In the genomic region with DNA sequence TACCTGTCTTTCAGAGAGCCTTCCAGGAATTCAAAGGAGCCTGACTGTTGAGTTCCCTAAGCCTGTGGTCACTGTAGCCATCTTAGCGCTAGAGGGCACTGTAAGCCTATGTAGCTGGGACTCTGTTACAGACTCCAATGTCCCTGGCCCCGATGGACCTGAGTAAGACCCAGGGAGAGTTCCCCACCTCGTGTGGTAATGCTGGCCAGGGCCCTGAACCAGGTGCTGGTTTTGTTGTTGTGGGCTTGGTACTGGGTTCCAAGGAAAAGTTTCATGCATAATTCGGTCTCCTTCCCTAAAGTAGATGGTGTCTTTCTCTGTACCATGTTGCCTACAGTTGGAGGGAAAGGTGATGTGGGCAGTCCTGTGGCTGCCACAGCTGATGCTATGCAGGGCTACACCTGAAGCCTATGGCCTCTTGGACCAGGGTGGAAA, we compare ENCODE assay signal across 9 cellular contexts. TPM values are rescaled to one million over a fixed set of nuclear protein-coding genes. Genes with fewer than 3 reads are reported as not detected.
A peak's percentile ranks its signal among the peaks of the same experiment; 100 is the strongest.
DNase-seq lines count a peak whose midpoint lies in the region; ATAC-seq, FAIRE-seq and TF ChIP-seq lines count a peak whose summit lies in the region.
"Had no signal": no experiment of that assay in that cellular context is flagged by ENCODE, and none has a peak within 500 bp of the region (broad histone marks: within the 10 kb centered on the region; RNA-seq: fewer than 3 reads in every experiment).

No MANE protein-coding gene starts in this region.

- intact Hi-C loops in activated naive CD4-positive, alpha-beta T cell treated with anti-CD3 and anti-CD28 coated beads for 36 hours (cut with micrococcal nuclease), result loop anchor here (1.0 kb wide), 4 partner anchors 217 to 581 kb away; no protein-coding TSS in a partner anchor
- intact Hi-C loops in pancreas (cut with DNase I), result loop anchor here in 1 of 3 donors (5.0 kb wide), 1 partner anchor 223 kb away; no protein-coding TSS in a partner anchor

- H3K9me3 ChIP-seq in Karpas-422 (ENCODE audit: low read length) (no peaks in the 10 kb centered on the region), SJCRH30 (replicated peaks) (no peaks in the 10 kb centered on the region), pancreas (no peaks in the 10 kb centered on the region)

- H3K4me3 Mint-ChIP-seq in activated naive CD4-positive, alpha-beta T cell treated with anti-CD3 and anti-CD28 coated beads for 36 hours, result no peak overlapping the region

- CTCF ChIA-PET in activated naive CD4-positive, alpha-beta T cell treated with anti-CD3 and anti-CD28 coated beads for 36 hours (lab: Charles Lee), result interaction anchor here (0.7 to 1.4 kb wide), 4 partner anchors 14 to 618 kb away, joined by 3 to 5 read pairs (median 3); no protein-coding TSS in a partner anchor

- peak; percentile 92 for DNase-seq in Karpas-422
- DNase-seq in SJCRH30, result peak; percentile 28 to 58
- DNase-seq in activated naive CD4-positive, alpha-beta T cell treated with anti-CD3 and anti-CD28 coated beads for 36 hours, result peak; percentile 81
- DNase-seq in glomerular endothelial cell (ENCODE audit: extremely low read depth, low read depth, low spot score), result peak; percentile 58
- DNase-seq in pancreas, result peak in 5 of 6 donors; percentile 51 to 81 (median 59)
- DNase-seq in urothelium cell line (ENCODE audit: low spot score), result peak; percentile 69

- no peaks in the 10 kb centered on the region for H3K36me3 Mint-ChIP-seq in activated naive CD4-positive, alpha-beta T cell treated with anti-CD3 and anti-CD28 coated beads for 36 hours (ENCODE audit: low read depth)

- no peaks in the 10 kb centered on the region for H3K9me3 Mint-ChIP-seq in activated naive CD4-positive, alpha-beta T cell treated with anti-CD3 and anti-CD28 coated beads for 36 hours

- ATAC-seq in pancreas (peak; percentile 95 to 99 (median 98)), GM18511 (IDR thresholded peaks at IDR 0.05; ENCODE audit: unreplicated experiment) (no peak)

- no peaks in the 10 kb centered on the region for H3K79me2 ChIP-seq in Karpas-422 (ENCODE audit: low read length)

- peaks cover 6% of the 10 kb centered on the region for H3K4me1 Mint-ChIP-seq in activated naive CD4-positive, alpha-beta T cell treated with anti-CD3 and anti-CD28 coated beads for 36 hours (ENCODE audit: low read depth)

- TF ChIP-seq CTCF in pancreas (IDR thresholded peaks at IDR 0.05), result peak; percentile 64 to 87 (median 75)

- WGBS in pancreas, 2 donors, result 23 to 26% methylated on average over 4 of the region's 4 CpGs

- peaks cover 3% of the 10 kb centered on the region for H3K4me1 ChIP-seq in Karpas-422 (ENCODE audit: low read length)
- H3K4me1 ChIP-seq in SJCRH30, result no peaks in the 10 kb centered on the region
- H3K4me1 ChIP-seq in pancreas, result peaks cover 0 to 6% (median 0%) of the 10 kb centered on the region in 3 donors

- no peaks in the 10 kb centered on the region for H3K36me3 ChIP-seq in Karpas-422 (ENCODE audit: insufficient read depth, low read length)
- H3K36me3 ChIP-seq in SJCRH30, result peaks cover 41% of the 10 kb centered on the region
- no peaks in the 10 kb centered on the region for H3K36me3 ChIP-seq in pancreas

- H3K27ac ChIP-seq in Karpas-422 (ENCODE audit: low read length) (no peak overlapping the region), SJCRH30 (no peak overlapping the region), pancreas (no peak overlapping the region)

- H3K4me3 ChIP-seq in Karpas-422 (ENCODE audit: low read length) (no peak overlapping the region), SJCRH30 (no peak overlapping the region), pancreas (no peak overlapping the region)

- H3K27me3 Mint-ChIP-seq in activated naive CD4-positive, alpha-beta T cell treated with anti-CD3 and anti-CD28 coated beads for 36 hours (ENCODE audit: low read depth), result no peaks in the 10 kb centered on the region

- no peaks in the 10 kb centered on the region for H3K9me2 ChIP-seq in Karpas-422 (replicated peaks; ENCODE audit: insufficient read depth, low read length)

- H3K9ac ChIP-seq in Karpas-422 (ENCODE audit: low read length), result no peak overlapping the region

- H2AFZ ChIP-seq in Karpas-422 (ENCODE audit: low read length), result no peak overlapping the region; the same call in 1 of the 2 replicates

- peak; percentile 6 for FAIRE-seq in G401.6 (lab: Jason Lieb, UNC)
- no peak for FAIRE-seq in pancreas (lab: Jason Lieb, UNC)
- no peak for FAIRE-seq in urothelium cell line (lab: Jason Lieb, UNC)
- FAIRE-seq: colon had no signal

- H4K20me1 ChIP-seq in Karpas-422 (ENCODE audit: insufficient read depth, low read depth, low read length), result no peaks in the 10 kb centered on the region

- H3K4me2 ChIP-seq in Karpas-422 (ENCODE audit: low read depth, low read length, poor library complexity, severe bottlenecking), result peak overlapping the region; percentile 37

- H3K27me3 ChIP-seq in Karpas-422 (ENCODE audit: low read length), result no peaks in the 10 kb centered on the region
- H3K27me3 ChIP-seq in SJCRH30, result no peaks in the 10 kb centered on the region
- no peaks in the 10 kb centered on the region for H3K27me3 ChIP-seq in pancreas

- H3K27ac Mint-ChIP-seq in activated naive CD4-positive, alpha-beta T cell treated with anti-CD3 and anti-CD28 coated beads for 36 hours, result no peak overlapping the region

RNA-seq across cellular contexts. Expression of gene CDAN1, which starts 32.4 kb away (rescaled TPM):
- 23.8 and 35.9 TPM in 2 replicates for total RNA-seq in Karpas-422 (2014; rRNA removed; shearing (Covaris generic); ENCODE audit: low replicate concordance)
- 16.2 and 17.8 TPM in 2 replicates for total RNA-seq in SJCRH30 (2014; rRNA removed; shearing (Covaris generic))
- 10 to 100 TPM; 19.9 to 21.9 TPM for total RNA-seq in activated naive CD4-positive, alpha-beta T cell treated with anti-CD3 and anti-CD28 coated beads for 36 hours
- total RNA-seq in glomerular endothelial cell, result 10.1 and 11.0 TPM in 2 replicates
- total RNA-seq in pancreas, result 10 to 100 TPM in 1 of 6 donors, 1 to 10 TPM in 5; 5.8 to 13.4 (median 8.1) TPM
- polyA plus RNA-seq in pancreas, result 10 to 100 TPM; 14.1 to 20.0 TPM
